In genomic region chr11:106475181-106475580, GRCh38 we compare ENCODE assay signal across 10 cellular contexts.
"Had no signal": no experiment of that assay in that cellular context is flagged by ENCODE, and none has a peak within 500 bp of the region (broad histone marks: within the 10 kb centered on the region; RNA-seq: fewer than 3 reads in every experiment).

No MANE protein-coding gene starts in this region.

- H3K9me3 ChIP-seq: HAP-1 had no signal

- H3K27ac ChIP-seq: GM23248 had no signal

- H3K9ac ChIP-seq: GM23248 had no signal

- H3K9me3 Mint-ChIP-seq: HFFc6 had no signal

- DNase-seq: GM23248, GOT3, H7, H9, HCEC 1CT, HFFc6 had no signal

- H3K36me3 ChIP-seq: HAP-1 had no signal

- H3K4me1 ChIP-seq: HAP-1 had no signal

- H3K27ac Mint-ChIP-seq: H9, HFFc6 had no signal

- ATAC-seq: HCT116 had no signal

- H3K4me3 ChIP-seq: GM23248, HAP-1 had no signal

- H2AFZ ChIP-seq: GM23248 had no signal

- FAIRE-seq: H1, H54 had no signal

- H3K4me3 Mint-ChIP-seq: H9, HFFc6 had no signal
